ENCODE assay signal across 22 cellular contexts in the genomic region with DNA sequence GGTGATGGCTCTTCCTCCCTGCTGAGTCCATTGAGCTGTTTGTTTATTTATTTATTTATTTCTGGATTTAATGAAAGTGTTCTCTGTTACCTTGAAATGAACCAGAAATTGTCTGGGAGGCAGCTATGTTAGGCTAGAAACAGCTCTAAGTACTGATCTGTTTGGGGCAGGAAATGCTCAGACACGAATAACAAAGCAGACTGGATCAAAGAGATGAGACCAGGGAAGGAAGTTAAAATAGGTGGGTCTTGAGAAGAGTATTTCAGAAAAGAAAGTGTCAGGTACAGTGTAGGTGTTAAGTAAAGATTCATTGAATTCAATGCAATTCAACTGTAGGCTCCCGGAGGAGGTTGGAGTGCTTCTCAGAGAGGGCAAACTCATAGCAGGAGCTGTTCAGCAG.
"Had no signal": no experiment of that assay in that cellular context is flagged by ENCODE, and none has a peak within 500 bp of the region (broad histone marks: within the 10 kb centered on the region; RNA-seq: fewer than 3 reads in every experiment).

No MANE protein-coding gene starts in this region.

- H3K27ac Mint-ChIP-seq: activated B cell treated with CpG ODN at 0.5 μM for 24 hours, progenitor cell of endocrine pancreas had no signal

- H3K9me3 Mint-ChIP-seq: activated B cell treated with CpG ODN at 0.5 μM for 24 hours had no signal

- DNase-seq: activated B cell treated with CpG ODN at 0.5 μM for 24 hours; activated gamma-delta T cell; activated naive CD4-positive, alpha-beta T cell treated with anti-CD3 and anti-CD28 coated beads, Interleukin-2, amount 50 U/mL, for 16 hours; aorta; body of pancreas; cerebellar nuclear complex; colonic mucosa; effector CD8-positive, alpha-beta T cell; islet precursor cell; left ventricle myocardium inferior; mucosa of descending colon; ovary; retina; stimulated activated CD4-positive, alpha-beta T cell treated with anti-CD3 and anti-CD28 coated beads, Interleukin-12 subunit alpha, Interleukin-12 subunit beta, amount 100 ng/mL, for 4 hours; stimulated activated CD4-positive, alpha-beta T cell treated with anti-CD3 and anti-CD28 coated beads, Interleukin-4, amount 100 ng/mL, for 1 hour; stimulated activated naive CD8-positive, alpha-beta T cell treated with anti-CD3 and anti-CD28 coated beads, Interleukin-15, Interleukin-2, amounts not matched to agents 100 U/mL and 50 U/mL, for 24 hours; SW 1271; T-helper 2 cell; testis; transverse colon had no signal

- ATAC-seq: body of pancreas; mucosa of descending colon; sciatic nerve; stimulated activated naive CD8-positive, alpha-beta T cell treated with anti-CD3 and anti-CD28 coated beads, Interleukin-15, Interleukin-2, amounts not matched to agents 100 U/mL and 50 U/mL, for 24 hours had no signal

- H3K4me1 Mint-ChIP-seq: activated B cell treated with CpG ODN at 0.5 μM for 24 hours had no signal

- H3K4me3 Mint-ChIP-seq: activated B cell treated with CpG ODN at 0.5 μM for 24 hours had no signal
